23 cellular contexts compared by ENCODE assay signal in genomic region chr7:117858731-117859130, GRCh38. TPM values are rescaled to one million over a fixed set of nuclear protein-coding genes. Genes with fewer than 3 reads are reported as not detected.
DNase-seq lines count a peak whose midpoint lies in the region; ATAC-seq, FAIRE-seq and TF ChIP-seq lines count a peak whose summit lies in the region.
"Had no signal": no experiment of that assay in that cellular context is flagged by ENCODE, and none has a peak within 500 bp of the region (broad histone marks: within the 10 kb centered on the region; RNA-seq: fewer than 3 reads in every experiment).

No MANE protein-coding gene starts in this region.

- H3K4me3 ChIP-seq in RWPE2 (ENCODE audit: severe bottlenecking) (no peak overlapping the region), esophagus squamous epithelium (no peak overlapping the region), small intestine (ENCODE audit: low read depth in 1 of 2, low read length in 2 of 2) (no peak overlapping the region)
- H3K4me3 ChIP-seq: MG63 had no signal

- no peak overlapping the region for H3K27ac ChIP-seq in RWPE2 (ENCODE audit: poor library complexity, severe bottlenecking)
- peak overlapping the region in 3 of 4 donors; percentile 28 to 58 (median 53) for H3K27ac ChIP-seq in esophagus squamous epithelium
- no peak overlapping the region for H3K27ac ChIP-seq in small intestine (ENCODE audit: low read depth in 1 of 2, low read length in 1 of 2)

- H3K9me3 ChIP-seq in RWPE2 (ENCODE audit: severe bottlenecking) (no peaks in the 10 kb centered on the region), esophagus squamous epithelium (no peaks in the 10 kb centered on the region), small intestine (ENCODE audit: control insufficient read depth, low read depth) (no peaks in the 10 kb centered on the region)
- H3K9me3 ChIP-seq: MG63 had no signal

- H3K27me3 Mint-ChIP-seq in activated CD8-positive, alpha-beta T cell treated with anti-CD3 and anti-CD28 coated beads for 36 hours = peaks cover 3% of the 10 kb centered on the region

- intact Hi-C loops in esophagus squamous epithelium (cut with DNase I) = no loop called here
- intact Hi-C loops in activated CD8-positive, alpha-beta T cell treated with anti-CD3 and anti-CD28 coated beads for 36 hours (cut with micrococcal nuclease) = no loop called here

- H3K27me3 ChIP-seq in RWPE2 (ENCODE audit: insufficient read depth, poor library complexity, severe bottlenecking) = no peaks in the 10 kb centered on the region
- no peaks in the 10 kb centered on the region for H3K27me3 ChIP-seq in esophagus squamous epithelium
- H3K27me3 ChIP-seq in small intestine (ENCODE audit: control insufficient read depth in 2 of 2, insufficient read depth in 2 of 2, low read length in 2 of 2) = no peaks in the 10 kb centered on the region
- H3K27me3 ChIP-seq: MG63 had no signal

- H3K36me3 Mint-ChIP-seq in activated CD8-positive, alpha-beta T cell treated with anti-CD3 and anti-CD28 coated beads for 36 hours (ENCODE audit: low read depth) = no peaks in the 10 kb centered on the region
- H3K36me3 Mint-ChIP-seq: CD14-positive monocyte, T-cell had no signal

- no peak for TF ChIP-seq POLR2A in esophagus squamous epithelium (IDR thresholded peaks at IDR 0.05)

- DNase-seq in HPDE6-E6E7 (ENCODE audit: extremely low spot score) = peak; percentile 25
- DNase-seq in RWPE2 (ENCODE audit: low spot score) = no peak
- no peak for DNase-seq in esophagus squamous epithelium (lab: John Stamatoyannopoulos, UW)
- peak; percentile 19 for DNase-seq in myocyte (ENCODE audit: low read depth)
- no peak for DNase-seq in activated CD8-positive, alpha-beta T cell treated with anti-CD3 and anti-CD28 coated beads for 36 hours
- DNase-seq in small intestine = no peak
- DNase-seq: Karpas-422, MG63, NCI-H1417, NCI-H187 treated with DMSO at 0.1 percent for 48 hours, NCI-H2107, NCI-H446 treated with DMSO at 0.1 percent for 48 hours, NCI-H526 treated with DMSO at 0.1 percent for 48 hours, T-cell had no signal

- 38 to 65% methylated on average over 3 of the region's 3 CpGs for WGBS in esophagus squamous epithelium, 2 donors
- WGBS in small intestine, 3 donors = 85 to 89% (median 89%) methylated on average over 3 of the region's 3 CpGs

- H3K27ac Mint-ChIP-seq in activated CD8-positive, alpha-beta T cell treated with anti-CD3 and anti-CD28 coated beads for 36 hours = no peak overlapping the region
- H3K27ac Mint-ChIP-seq: B cell, CD14-positive monocyte, IgD-negative memory B cell, T-cell had no signal

- CTCF ChIA-PET in activated CD8-positive, alpha-beta T cell treated with anti-CD3 and anti-CD28 coated beads for 36 hours (lab: Charles Lee) = no interaction called here

- H3K4me1 ChIP-seq in RWPE2 (ENCODE audit: insufficient read depth, poor library complexity, severe bottlenecking) (peaks cover 7% of the 10 kb centered on the region), esophagus squamous epithelium (peaks cover 0 to 43% (median 12%) of the 10 kb centered on the region in 3 donors), small intestine (ENCODE audit: control insufficient read depth in 2 of 2, insufficient read depth in 1 of 2, low read depth in 1 of 2, low read length in 1 of 2) (peaks cover 0 to 3% of the 10 kb centered on the region in 2 donors)

- H3K4me3 Mint-ChIP-seq in activated CD8-positive, alpha-beta T cell treated with anti-CD3 and anti-CD28 coated beads for 36 hours = no peak overlapping the region
- H3K4me3 Mint-ChIP-seq: B cell, CD14-positive monocyte, IgD-negative memory B cell, T-cell had no signal

- FAIRE-seq in small intestine (lab: Jason Lieb, UNC) = no peak
- FAIRE-seq: A204.1, G401.6, GM18507, H54, HTR-8/SVneo had no signal

- H3K36me3 ChIP-seq in RWPE2 (ENCODE audit: low read depth) = no peaks in the 10 kb centered on the region
- peaks cover 0 to 34% (median 0%) of the 10 kb centered on the region in 3 donors for H3K36me3 ChIP-seq in esophagus squamous epithelium
- no peaks in the 10 kb centered on the region for H3K36me3 ChIP-seq in small intestine (ENCODE audit: control insufficient read depth in 2 of 2, insufficient read depth in 2 of 2, low read length in 2 of 2)
- H3K36me3 ChIP-seq: MG63 had no signal

- no peaks in the 10 kb centered on the region for H3K4me1 Mint-ChIP-seq in activated CD8-positive, alpha-beta T cell treated with anti-CD3 and anti-CD28 coated beads for 36 hours (ENCODE audit: low read depth)
- H3K4me1 Mint-ChIP-seq: B cell, CD14-positive monocyte, IgD-negative memory B cell, T-cell had no signal

- TF ChIP-seq CTCF in RWPE2 (IDR thresholded peaks at IDR 0.05; ENCODE audit: poor library complexity, severe bottlenecking) (no peak), esophagus squamous epithelium (IDR thresholded peaks at IDR 0.05) (no peak)
- TF ChIP-seq CTCF in activated CD8-positive, alpha-beta T cell treated with anti-CD3 and anti-CD28 coated beads for 36 hours (IDR thresholded peaks at IDR 0.05) = no peak

- POLR2A ChIA-PET in activated CD8-positive, alpha-beta T cell treated with anti-CD3 and anti-CD28 coated beads for 36 hours (lab: Charles Lee) = no interaction called here

- H3K9me3 Mint-ChIP-seq in activated CD8-positive, alpha-beta T cell treated with anti-CD3 and anti-CD28 coated beads for 36 hours = no peaks in the 10 kb centered on the region
- H3K9me3 Mint-ChIP-seq: T-cell had no signal

- ATAC-seq in RWPE2 (ENCODE audit: low read depth) (peak; percentile 91), HG02759 (IDR thresholded peaks at IDR 0.05; ENCODE audit: unreplicated experiment) (no peak)
- no peak for ATAC-seq in activated CD8-positive, alpha-beta T cell treated with anti-CD3 and anti-CD28 coated beads for 36 hours
- ATAC-seq: T-cell had no signal

RNA-seq across cellular contexts. Expression of gene CTTNBP2, which starts 14.5 kb away (rescaled TPM):
- total RNA-seq in esophagus squamous epithelium (10 to 100 TPM in 3 of 4 donors, 1 to 10 TPM in 1; 8.5 to 31.5 (median 19.6) TPM), myocyte (3.1 and 6.1 TPM in 2 replicates)
- polyA plus RNA-seq in myocyte (2012) = 0.83 TPM
- total RNA-seq in activated CD8-positive, alpha-beta T cell treated with anti-CD3 and anti-CD28 coated beads for 36 hours = not detected
- 1 to 10 TPM in 2 of 3 donors, under 1 TPM in 1; 0.45 to 2.7 (median 1.9) TPM for polyA plus RNA-seq in small intestine
- polyA plus RNA-seq: IgD-negative memory B cell had no signal

Comparison
In these comparisons a context has a peak if more than half of its experiments do, and no peak if none do; other contexts are left out.
1. DNase-seq: peak in HPDE6-E6E7 (single experiment) and myocyte (single experiment); none in RWPE2 (single experiment), esophagus squamous epithelium (single experiment), activated CD8-positive, alpha-beta T cell treated with anti-CD3 and anti-CD28 coated beads for 36 hours (single experiment) and small intestine (single experiment).
2. H3K27ac ChIP-seq: peak in esophagus squamous epithelium (3 of 4); none in RWPE2 (single experiment) and small intestine (0 of 2).